ENCODE assay signal across 1 cellular context in genomic region chr1:172442404-172442803, GRCh38.
A peak's percentile ranks its signal among the peaks of the same experiment; 100 is the strongest.
TF ChIP-seq lines count a peak whose summit lies in the region.

No MANE protein-coding gene starts in this region.

TF ChIP-seq in K562, 482 proteins besides CTCF, POLR2A, EP300 and RAD21 (continued from another document and continues in another):
- TF ChIP-seq CREB1 (IDR thresholded peaks at IDR 0.05) (no peak), CREB1 (CRISPR knock-in tag; IDR thresholded peaks at IDR 0.05) (no peak), RBFOX2 (IDR thresholded peaks at IDR 0.05; ENCODE audit: low read depth, low read length) (no peak), MAFF (IDR thresholded peaks at IDR 0.05; ENCODE audit: low read length) (no peak), RBM22 (IDR thresholded peaks at IDR 0.05; ENCODE audit: low read depth, low read length, poor library complexity, severe bottlenecking) (no peak), SMAD1 (IDR thresholded peaks at IDR 0.05; ENCODE audit: low read depth, low read length, partially characterized antibody) (no peak), PBX2 (CRISPR knock-in tag; IDR thresholded peaks at IDR 0.05; ENCODE audit: low read depth) (peak; percentile 52), PBX2 (tag; conservative IDR thresholded peaks at IDR 0.05; ENCODE audit: low read depth) (peak; percentile 78), TCF3 (CRISPR knock-in tag; IDR thresholded peaks at IDR 0.05) (peak; percentile 95), POLR2AphosphoS5 (IDR thresholded peaks at IDR 0.05; ENCODE audit: control insufficient read depth, insufficient read depth, low read depth, low read length) (peak; percentile 85; the same call in 1 of the 2 replicates), ATF3 (IDR thresholded peaks at IDR 0.05) (peak; percentile 55; the same call in 1 of the 2 replicates), ATF3 (CRISPR knock-in tag; conservative IDR thresholded peaks at IDR 0.05) (no peak), SOX6 (IDR thresholded peaks at IDR 0.05) (peak; percentile 74), GABPB2 (CRISPR knock-in tag; conservative IDR thresholded peaks at IDR 0.05) (no peak), ZFPM2 (CRISPR knock-in tag; IDR thresholded peaks at IDR 0.05) (no peak), PPARD (CRISPR knock-in tag; IDR thresholded peaks at IDR 0.05) (no peak), HDAC2 (IDR thresholded peaks at IDR 0.05) (peak; percentile 44; the same call in 1 of the 2 replicates), HNRNPL (IDR thresholded peaks at IDR 0.05; ENCODE audit: low read depth, low read length) (no peak), MNT (conservative IDR thresholded peaks at IDR 0.05) (peak in 1 of 2 experiments; percentile 43; a peak in 2 of 4 replicates), TCF15 (CRISPR knock-in tag; IDR thresholded peaks at IDR 0.05) (no peak), NBN (IDR thresholded peaks at IDR 0.05; ENCODE audit: low read depth) (no peak), ZBTB33 (CRISPR knock-in tag; IDR thresholded peaks at IDR 0.05) (no peak), JUN (IDR thresholded peaks at IDR 0.05; ENCODE audit: borderline replicate concordance, low read depth, low read length) (peak; percentile 51; the same call in 1 of the 2 replicates), JUN (CRISPR knock-in tag; IDR thresholded peaks at IDR 0.05; ENCODE audit: borderline replicate concordance) (no peak), MEIS2 (IDR thresholded peaks at IDR 0.05; ENCODE audit: partially characterized antibody) (peak; percentile 97), ZKSCAN1 (IDR thresholded peaks at IDR 0.05; ENCODE audit: low read depth, low read length) (no peak), MEF2D (tag; conservative IDR thresholded peaks at IDR 0.05; ENCODE audit: low read depth) (no peak), MTA2 (IDR thresholded peaks at IDR 0.05; ENCODE audit: low read depth) (peak; percentile 52), DMBX1 (CRISPR knock-in tag; IDR thresholded peaks at IDR 0.05; ENCODE audit: borderline replicate concordance) (peak; percentile 79), ARID1B (IDR thresholded peaks at IDR 0.05) (peak; percentile 93), ZNF253 (CRISPR knock-in tag; conservative IDR thresholded peaks at IDR 0.05) (no peak), THRAP3 (IDR thresholded peaks at IDR 0.05; ENCODE audit: borderline replicate concordance) (no peak), POLR3A (IDR thresholded peaks at IDR 0.05; ENCODE audit: borderline replicate concordance, extremely low read depth, insufficient read depth, insufficient read length) (no peak), DEAF1 (CRISPR knock-in tag; IDR thresholded peaks at IDR 0.05) (no peak), ETV1 (tag; conservative IDR thresholded peaks at IDR 0.05; ENCODE audit: low read depth) (peak; percentile 34; the same call in 1 of the 2 replicates), KAT7 (CRISPR knock-in tag; IDR thresholded peaks at IDR 0.05; ENCODE audit: borderline replicate concordance) (no peak), SIN3B (IDR thresholded peaks at IDR 0.05; ENCODE audit: low read depth) (no peak), USF1 (CRISPR knock-in tag; IDR thresholded peaks at IDR 0.05) (no peak), ZNF24 (IDR thresholded peaks at IDR 0.05) (no peak), PKNOX1 (IDR thresholded peaks at IDR 0.05) (peak; percentile 95), FOSL1 (tag; conservative IDR thresholded peaks at IDR 0.05) (peak; percentile 93), ZNF830 (CRISPR knock-in tag; IDR thresholded peaks at IDR 0.05) (no peak), PML (IDR thresholded peaks at IDR 0.05; ENCODE audit: low read length) (peak; percentile 83; the same call in 1 of the 2 replicates), NR2C2 (CRISPR knock-in tag; IDR thresholded peaks at IDR 0.05) (no peak), NR2C2 (tag; IDR thresholded peaks at IDR 0.05) (peak; percentile 89), CBX2 (IDR thresholded peaks at IDR 0.05; ENCODE audit: insufficient read depth, low read length, poor library complexity, severe bottlenecking) (no peak), GATAD2B (IDR thresholded peaks at IDR 0.05; ENCODE audit: borderline replicate concordance) (no peak), SRSF7 (optimal IDR thresholded peaks at IDR 0.05; ENCODE audit: low read depth, low read length) (no peak), SREBF2 (CRISPR knock-in tag; IDR thresholded peaks at IDR 0.05) (no peak), RFX7 (CRISPR knock-in tag; IDR thresholded peaks at IDR 0.05) (no peak), ZNF175 (CRISPR knock-in tag; IDR thresholded peaks at IDR 0.05; ENCODE audit: low read depth) (0 out of 2 replicates have a peak, but pooled peaks have one; percentile 70), PRDM10 (IDR thresholded peaks at IDR 0.05; ENCODE audit: partially characterized antibody) (no peak), CXXC5 (CRISPR knock-in tag; IDR thresholded peaks at IDR 0.05) (peak; percentile 67), FOXJ3 (CRISPR knock-in tag; IDR thresholded peaks at IDR 0.05) (no peak), ZC3H8 (IDR thresholded peaks at IDR 0.05) (no peak), NCOR1 (IDR thresholded peaks at IDR 0.05) (peak; percentile 90)
